Comparison of ENCODE assay signal across 1 cellular context in the genomic region with DNA sequence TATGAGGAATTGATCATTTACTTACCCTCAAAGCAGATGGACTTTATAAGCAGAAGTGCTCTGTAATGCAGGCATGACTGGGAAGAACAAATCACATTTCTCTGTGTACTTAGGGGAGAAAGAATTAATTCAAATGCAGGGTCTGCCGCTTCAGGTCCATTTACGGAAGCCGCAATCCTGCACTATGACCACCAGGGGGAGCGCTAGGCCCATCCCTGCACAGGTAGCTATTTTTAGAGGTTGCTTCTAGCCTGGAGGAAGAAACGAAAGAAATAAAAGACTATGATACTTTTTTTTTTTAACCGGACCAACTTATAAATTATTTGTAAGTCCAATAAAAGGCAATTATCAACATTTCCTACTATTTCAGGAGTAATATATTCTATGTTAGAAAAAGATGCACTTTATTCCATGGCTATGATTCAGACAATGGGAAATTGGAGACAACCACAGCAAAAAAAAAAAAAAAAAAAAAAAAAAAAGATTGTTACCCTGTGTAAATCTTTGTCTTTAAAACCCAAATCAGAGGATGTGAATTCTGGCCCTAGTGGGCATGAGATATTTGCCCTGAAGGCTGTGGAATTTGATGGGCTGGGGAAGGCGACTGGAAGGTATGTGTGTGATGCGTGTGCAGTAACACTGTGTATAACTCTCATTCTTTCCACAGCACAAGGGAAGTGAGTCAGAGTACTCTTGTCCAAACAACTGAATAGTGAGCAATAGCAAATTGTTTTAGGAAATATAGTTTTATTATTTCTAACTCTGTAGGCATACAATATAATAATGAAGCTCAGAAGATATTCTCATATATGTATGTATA.
TF ChIP-seq lines count a peak whose summit lies in the region.

No MANE protein-coding gene starts in this region.

TF ChIP-seq in SK-N-SH, 30 proteins besides CTCF, POLR2A, EP300 and RAD21 (continued from another document):
- TF ChIP-seq, protein P1, sequence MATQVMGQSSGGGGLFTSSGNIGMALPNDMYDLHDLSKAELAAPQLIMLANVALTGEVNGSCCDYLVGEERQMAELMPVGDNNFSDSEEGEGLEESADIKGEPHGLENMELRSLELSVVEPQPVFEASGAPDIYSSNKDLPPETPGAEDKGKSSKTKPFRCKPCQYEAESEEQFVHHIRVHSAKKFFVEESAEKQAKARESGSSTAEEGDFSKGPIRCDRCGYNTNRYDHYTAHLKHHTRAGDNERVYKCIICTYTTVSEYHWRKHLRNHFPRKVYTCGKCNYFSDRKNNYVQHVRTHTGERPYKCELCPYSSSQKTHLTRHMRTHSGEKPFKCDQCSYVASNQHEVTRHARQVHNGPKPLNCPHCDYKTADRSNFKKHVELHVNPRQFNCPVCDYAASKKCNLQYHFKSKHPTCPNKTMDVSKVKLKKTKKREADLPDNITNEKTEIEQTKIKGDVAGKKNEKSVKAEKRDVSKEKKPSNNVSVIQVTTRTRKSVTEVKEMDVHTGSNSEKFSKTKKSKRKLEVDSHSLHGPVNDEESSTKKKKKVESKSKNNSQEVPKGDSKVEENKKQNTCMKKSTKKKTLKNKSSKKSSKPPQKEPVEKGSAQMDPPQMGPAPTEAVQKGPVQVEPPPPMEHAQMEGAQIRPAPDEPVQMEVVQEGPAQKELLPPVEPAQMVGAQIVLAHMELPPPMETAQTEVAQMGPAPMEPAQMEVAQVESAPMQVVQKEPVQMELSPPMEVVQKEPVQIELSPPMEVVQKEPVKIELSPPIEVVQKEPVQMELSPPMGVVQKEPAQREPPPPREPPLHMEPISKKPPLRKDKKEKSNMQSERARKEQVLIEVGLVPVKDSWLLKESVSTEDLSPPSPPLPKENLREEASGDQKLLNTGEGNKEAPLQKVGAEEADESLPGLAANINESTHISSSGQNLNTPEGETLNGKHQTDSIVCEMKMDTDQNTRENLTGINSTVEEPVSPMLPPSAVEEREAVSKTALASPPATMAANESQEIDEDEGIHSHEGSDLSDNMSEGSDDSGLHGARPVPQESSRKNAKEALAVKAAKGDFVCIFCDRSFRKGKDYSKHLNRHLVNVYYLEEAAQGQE (IDR thresholded peaks at IDR 0.05; ENCODE audit: low read depth, low read length): 0 out of 2 replicates have a peak, but pooled peaks have one; percentile 10
